Comparison of ENCODE assay signal across 1 cellular context in genomic region chr18:49486959-49487710, GRCh38.
A peak's percentile ranks its signal among the peaks of the same experiment; 100 is the strongest.
TF ChIP-seq lines count a peak whose summit lies in the region.

Gene C18orf32, minus strand, starts transcription at chr18:49487234. Its CDS starts 3,486 bp downstream, at chr18:49483748.

TF ChIP-seq in K562, 482 proteins besides CTCF, POLR2A, EP300 and RAD21 (continued from another document):
- TF ChIP-seq CUX1 (CRISPR knock-in tag; IDR thresholded peaks at IDR 0.05) (no peak), ILF3 (IDR thresholded peaks at IDR 0.05; ENCODE audit: borderline replicate concordance) (peak; percentile 85; the same call in 1 of the 2 replicates), ETV5 (CRISPR knock-in tag; IDR thresholded peaks at IDR 0.05; ENCODE audit: low read depth) (peak; percentile 86), NCOA1 (IDR thresholded peaks at IDR 0.05; ENCODE audit: low read depth) (no peak), ZBTB5 (IDR thresholded peaks at IDR 0.05) (no peak), HNRNPLL (IDR thresholded peaks at IDR 0.05; ENCODE audit: low read depth, low read length, poor library complexity, severe bottlenecking) (peak; percentile 67), GTF3C2 (IDR thresholded peaks at IDR 0.05; ENCODE audit: borderline replicate concordance, extremely low read depth, insufficient read length) (no peak), TEAD1 (CRISPR knock-in tag; IDR thresholded peaks at IDR 0.05) (no peak), PURB (CRISPR knock-in tag; IDR thresholded peaks at IDR 0.05; ENCODE audit: low read depth) (no peak), ZNF124 (CRISPR knock-in tag; IDR thresholded peaks at IDR 0.05) (no peak), ZNF766 (CRISPR knock-in tag; conservative IDR thresholded peaks at IDR 0.05) (no peak), USF2 (CRISPR knock-in tag; IDR thresholded peaks at IDR 0.05) (no peak), MAX (CRISPR knock-in tag; IDR thresholded peaks at IDR 0.05) (peak; percentile 46; the same call in 1 of the 2 replicates), ZBTB17 (CRISPR knock-in tag; IDR thresholded peaks at IDR 0.05) (0 out of 2 replicates have a peak, but pooled peaks have one; percentile 19), RREB1 (CRISPR knock-in tag; IDR thresholded peaks at IDR 0.05) (no peak), FOXK1 (CRISPR knock-in tag; IDR thresholded peaks at IDR 0.05; ENCODE audit: borderline replicate concordance) (no peak), MXD1 (CRISPR knock-in tag; IDR thresholded peaks at IDR 0.05; ENCODE audit: borderline replicate concordance, poor library complexity, severe bottlenecking) (no peak), ATF7 (IDR thresholded peaks at IDR 0.05) (peak; percentile 73), MTA2 (IDR thresholded peaks at IDR 0.05; ENCODE audit: low read depth) (no peak), MBD1 (CRISPR knock-in tag; IDR thresholded peaks at IDR 0.05) (no peak), MEF2D (tag; conservative IDR thresholded peaks at IDR 0.05; ENCODE audit: low read depth) (no peak), ZNF324 (CRISPR knock-in tag; IDR thresholded peaks at IDR 0.05) (no peak), NFRKB (IDR thresholded peaks at IDR 0.05; ENCODE audit: low read depth) (no peak), SRSF3 (IDR thresholded peaks at IDR 0.05; ENCODE audit: insufficient read depth, low read length) (no peak), GABPB2 (CRISPR knock-in tag; conservative IDR thresholded peaks at IDR 0.05) (no peak), ZBTB1 (CRISPR knock-in tag; IDR thresholded peaks at IDR 0.05; ENCODE audit: borderline replicate concordance, low read depth) (no peak), DIDO1 (tag; IDR thresholded peaks at IDR 0.05; ENCODE audit: low read depth) (no peak), BRD4 (IDR thresholded peaks at IDR 0.05) (no peak), ZNF224 (CRISPR knock-in tag; IDR thresholded peaks at IDR 0.05) (no peak), HCFC1 (IDR thresholded peaks at IDR 0.05; ENCODE audit: low read depth, low read length) (peak; percentile 42; the same call in 1 of the 2 replicates), MEF2A (IDR thresholded peaks at IDR 0.05; ENCODE audit: control insufficient read depth, low read depth, low read length) (no peak)
